In the genomic region with DNA sequence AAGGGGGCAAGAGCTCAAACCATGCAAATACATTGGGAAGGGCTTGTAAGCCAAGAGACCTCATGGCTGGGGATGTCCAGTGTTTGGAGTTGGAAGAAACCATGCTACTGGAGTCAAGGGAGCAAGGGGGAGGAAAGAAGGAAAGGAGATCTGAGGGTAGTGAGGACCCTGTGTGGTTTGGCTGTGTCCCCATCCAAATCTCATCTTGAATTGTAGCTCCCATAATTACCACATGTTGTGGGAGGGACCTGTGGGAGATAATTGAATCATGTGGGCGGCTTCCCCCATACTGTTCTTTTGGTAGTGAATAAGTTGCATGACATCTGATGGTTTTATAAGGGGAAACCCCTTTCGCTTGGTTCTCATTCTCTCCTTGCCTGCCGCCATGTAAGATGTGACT, we compare ENCODE assay signal across 23 cellular contexts. TPM values are rescaled to one million over a fixed set of nuclear protein-coding genes. Genes with fewer than 3 reads are reported as not detected.
"Had no signal": no experiment of that assay in that cellular context is flagged by ENCODE, and none has a peak within 500 bp of the region (broad histone marks: within the 10 kb centered on the region; RNA-seq: fewer than 3 reads in every experiment).

No MANE protein-coding gene starts in this region.

- H3K27me3 Mint-ChIP-seq: type B pancreatic cell had no signal

- H3K9me3 ChIP-seq: left ventricle myocardium inferior, neutrophil, psoas muscle, right lobe of liver, tibial nerve, uterus had no signal

- H3K9ac ChIP-seq: neural progenitor cell, parathyroid adenoma had no signal

- H3K4me1 ChIP-seq: psoas muscle, uterus had no signal

- H3K36me3 ChIP-seq: left ventricle myocardium inferior, neural progenitor cell, neutrophil, right lobe of liver, tibial nerve, uterus had no signal

- ATAC-seq: natural killer cell; psoas muscle; stimulated activated memory B cell treated with anti-CD40 and anti-IgM and Interleukin-4, amounts not matched to agents 10 μg/mL and 1 μg/mL and 100 μg/mL, for 72 hours; stimulated activated naive CD8-positive, alpha-beta T cell treated with anti-CD3 and anti-CD28 coated beads, Interleukin-15, amount 100 ng/mL, for 72 hours had no signal

- H3K27ac Mint-ChIP-seq: mesothelial cell of epicardium; natural killer cell; nephron progenitor cell; neural progenitor cell; stimulated activated memory B cell treated with anti-CD40 and anti-IgM and Interleukin-4, amounts not matched to agents 10 μg/mL and 1 μg/mL and 100 μg/mL, for 72 hours; stimulated activated naive CD8-positive, alpha-beta T cell treated with anti-CD3 and anti-CD28 coated beads, Interleukin-15, amount 100 ng/mL, for 72 hours; type B pancreatic cell had no signal

- H3K27ac ChIP-seq: left ventricle myocardium inferior, neural progenitor cell, neutrophil, parathyroid adenoma, psoas muscle, right lobe of liver, tibial nerve, uterus had no signal

- H3K4me3 Mint-ChIP-seq: mesothelial cell of epicardium; natural killer cell; nephron progenitor cell; neural progenitor cell; stimulated activated memory B cell treated with anti-CD40 and anti-IgM and Interleukin-4, amounts not matched to agents 10 μg/mL and 1 μg/mL and 100 μg/mL, for 72 hours; stimulated activated naive CD8-positive, alpha-beta T cell treated with anti-CD3 and anti-CD28 coated beads, Interleukin-15, amount 100 ng/mL, for 72 hours; type B pancreatic cell had no signal

- H3K4me3 ChIP-seq: left ventricle myocardium inferior, lung, neural progenitor cell, psoas muscle, right lobe of liver, smooth muscle cell, tibial nerve, uterus had no signal

- H3K27me3 ChIP-seq: neural progenitor cell, neutrophil, right lobe of liver, tibial nerve, uterus had no signal

- DNase-seq: left ventricle myocardium inferior; naive B cell; natural killer cell; nephron progenitor cell; occipital lobe; stimulated activated CD4-positive, alpha-beta T cell treated with anti-CD3 and anti-CD28 coated beads, Interleukin-1b, Interleukin-23, amount 100 ng/mL, for 48 hours; stimulated activated CD4-positive, alpha-beta T cell treated with anti-CD3 and anti-CD28 coated beads, Interleukin-2, amount 100 ng/mL, for 48 hours; stimulated activated CD4-positive, alpha-beta T cell treated with anti-CD3 and anti-CD28 coated beads, Interleukin-4, amount 100 ng/mL, for 4 hours; stimulated activated CD8-positive, alpha-beta memory T cell treated with anti-CD3 and anti-CD28 coated beads, Interleukin-4, amount 100 ng/mL, for 48 hours; stimulated activated naive CD4-positive, alpha-beta T cell treated with Interleukin-2 at 50 U/mL for 16 hours; stimulated activated naive CD8-positive, alpha-beta T cell treated with anti-CD3 and anti-CD28 coated beads, Interleukin-15, amount 100 ng/mL, for 72 hours; uterus had no signal

- H3K36me3 Mint-ChIP-seq: mesothelial cell of epicardium, neural progenitor cell, type B pancreatic cell had no signal

RNA-seq across cellular contexts. Expression of gene ADRB1, which starts 56.5 kb away (rescaled TPM):
- total RNA-seq: smooth muscle cell had no signal
- polyA plus RNA-seq: smooth muscle cell had no signal
